22 cellular contexts compared by ENCODE assay signal in genomic region chr3:16113704-16114103, GRCh38.
DNase-seq lines count a peak whose midpoint lies in the region; ATAC-seq and TF ChIP-seq lines count a peak whose summit lies in the region.
"Had no signal": no experiment of that assay in that cellular context is flagged by ENCODE, and none has a peak within 500 bp of the region (broad histone marks: within the 10 kb centered on the region; RNA-seq: fewer than 3 reads in every experiment).

No MANE protein-coding gene starts in this region.

- no peaks in the 10 kb centered on the region for H3K36me3 ChIP-seq in thyroid gland
- H3K36me3 ChIP-seq: adrenal gland, prostate gland had no signal

- TF ChIP-seq CTCF in fibroblast of villous mesenchyme (IDR thresholded peaks at IDR 0.05; ENCODE audit: insufficient read depth, low read depth, low read length): no peak
- no peak for TF ChIP-seq CTCF in thyroid gland (IDR thresholded peaks at IDR 0.05)
- no peak for TF ChIP-seq CTCF in activated CD8-positive, alpha-beta T cell treated with anti-CD3 and anti-CD28 coated beads for 36 hours (IDR thresholded peaks at IDR 0.05)

- H3K4me3 ChIP-seq in fibroblast of villous mesenchyme (ENCODE audit: low read depth, low read length) (no peak overlapping the region), thyroid gland (replicated peaks in 1 of 3) (no peak overlapping the region)
- H3K4me3 ChIP-seq: adrenal gland, dorsolateral prefrontal cortex, GM23338, mucosa of descending colon, prostate gland had no signal

- CTCF ChIA-PET in activated naive CD4-positive, alpha-beta T cell treated with anti-CD3 and anti-CD28 coated beads for 36 hours (lab: Charles Lee): no interaction called here
- CTCF ChIA-PET in activated CD8-positive, alpha-beta T cell treated with anti-CD3 and anti-CD28 coated beads for 36 hours (lab: Charles Lee): no interaction called here

- H3K4me3 Mint-ChIP-seq in activated naive CD4-positive, alpha-beta T cell treated with anti-CD3 and anti-CD28 coated beads for 36 hours: no peak overlapping the region
- H3K4me3 Mint-ChIP-seq in activated T-cell treated with anti-CD3 and anti-CD28 coated beads, Interleukin-2, amount 50 U/mL, for 4 hours: no peak overlapping the region
- no peak overlapping the region for H3K4me3 Mint-ChIP-seq in activated T-cell treated with anti-CD3 and anti-CD28 coated beads, Interleukin-2, amount 50 U/mL, for 24 hours
- no peak overlapping the region for H3K4me3 Mint-ChIP-seq in activated CD8-positive, alpha-beta T cell treated with anti-CD3 and anti-CD28 coated beads for 36 hours
- H3K4me3 Mint-ChIP-seq: CD8-positive, alpha-beta T cell; GM23338; stimulated activated memory B cell treated with anti-CD40 and anti-IgM and Interleukin-4, amounts not matched to agents 10 μg/mL and 1 μg/mL and 100 μg/mL, for 72 hours had no signal

- WGBS in thyroid gland, 2 donors: 96 to 97% methylated on average over 3 of the region's 3 CpGs

- no peak for DNase-seq in activated naive CD4-positive, alpha-beta T cell treated with anti-CD3 and anti-CD28 coated beads, Interleukin-2, amount 50 U/mL, for 72 hours (ENCODE audit: low spot score in 2 of 2)
- DNase-seq in activated naive CD4-positive, alpha-beta T cell treated with anti-CD3 and anti-CD28 coated beads for 36 hours: no peak
- DNase-seq in amniotic epithelial cell (ENCODE audit: low read depth) (peak; percentile 93), fibroblast of villous mesenchyme (ENCODE audit: low read depth) (peak; percentile 52), thyroid gland (no peak)
- no peak for DNase-seq in activated T-cell treated with anti-CD3 and anti-CD28 coated beads, Interleukin-2, amount 50 U/mL, for 4 hours
- DNase-seq in activated T-cell treated with anti-CD3 and anti-CD28 coated beads, Interleukin-2, amount 50 U/mL, for 24 hours: no peak
- DNase-seq in activated CD8-positive, alpha-beta T cell treated with anti-CD3 and anti-CD28 coated beads for 36 hours: no peak
- DNase-seq: 8988T; activated CD4-positive, alpha-beta T cell treated with anti-CD3 and anti-CD28 coated beads for 1 hour; CD8-positive, alpha-beta T cell; dorsolateral prefrontal cortex; GF-D8; kidney; mucosa of descending colon; NCI-H146; NCI-H510A; stimulated activated CD4-positive, alpha-beta T cell treated with anti-CD3 and anti-CD28 coated beads, Interleukin-4, amount 100 ng/mL, for 4 hours had no signal

- no peaks in the 10 kb centered on the region for H3K27me3 Mint-ChIP-seq in activated naive CD4-positive, alpha-beta T cell treated with anti-CD3 and anti-CD28 coated beads for 36 hours (ENCODE audit: low read depth)
- H3K27me3 Mint-ChIP-seq in activated T-cell treated with anti-CD3 and anti-CD28 coated beads, Interleukin-2, amount 50 U/mL, for 4 hours (ENCODE audit: low read depth): peaks cover 4% of the 10 kb centered on the region
- H3K27me3 Mint-ChIP-seq in activated T-cell treated with anti-CD3 and anti-CD28 coated beads, Interleukin-2, amount 50 U/mL, for 24 hours: no peaks in the 10 kb centered on the region
- no peaks in the 10 kb centered on the region for H3K27me3 Mint-ChIP-seq in activated CD8-positive, alpha-beta T cell treated with anti-CD3 and anti-CD28 coated beads for 36 hours
- H3K27me3 Mint-ChIP-seq: stimulated activated memory B cell treated with anti-CD40 and anti-IgM and Interleukin-4, amounts not matched to agents 10 μg/mL and 1 μg/mL and 100 μg/mL, for 72 hours had no signal

- no peak overlapping the region for H3K27ac Mint-ChIP-seq in activated naive CD4-positive, alpha-beta T cell treated with anti-CD3 and anti-CD28 coated beads, Interleukin-2, amount 50 U/mL, for 72 hours
- H3K27ac Mint-ChIP-seq in activated naive CD4-positive, alpha-beta T cell treated with anti-CD3 and anti-CD28 coated beads for 36 hours: no peak overlapping the region
- no peak overlapping the region for H3K27ac Mint-ChIP-seq in activated T-cell treated with anti-CD3 and anti-CD28 coated beads, Interleukin-2, amount 50 U/mL, for 24 hours
- H3K27ac Mint-ChIP-seq in activated CD8-positive, alpha-beta T cell treated with anti-CD3 and anti-CD28 coated beads for 36 hours: no peak overlapping the region
- H3K27ac Mint-ChIP-seq: CD8-positive, alpha-beta T cell; GM23338; stimulated activated memory B cell treated with anti-CD40 and anti-IgM and Interleukin-4, amounts not matched to agents 10 μg/mL and 1 μg/mL and 100 μg/mL, for 72 hours had no signal

- no peaks in the 10 kb centered on the region for H3K9me3 ChIP-seq in thyroid gland
- H3K9me3 ChIP-seq: adrenal gland, mucosa of descending colon, prostate gland had no signal

- H3K27ac ChIP-seq in thyroid gland: peak overlapping the region; percentile 14 to 53 (median 24)
- H3K27ac ChIP-seq: prostate gland had no signal

- no peaks in the 10 kb centered on the region for H3K27me3 ChIP-seq in thyroid gland
- H3K27me3 ChIP-seq: adrenal gland, dorsolateral prefrontal cortex had no signal

- POLR2A ChIA-PET in activated CD8-positive, alpha-beta T cell treated with anti-CD3 and anti-CD28 coated beads for 36 hours (lab: Charles Lee): no interaction called here

- no peaks in the 10 kb centered on the region for H3K4me1 Mint-ChIP-seq in activated naive CD4-positive, alpha-beta T cell treated with anti-CD3 and anti-CD28 coated beads for 36 hours (ENCODE audit: low read depth)
- H3K4me1 Mint-ChIP-seq in activated T-cell treated with anti-CD3 and anti-CD28 coated beads, Interleukin-2, amount 50 U/mL, for 4 hours (ENCODE audit: low read depth): no peaks in the 10 kb centered on the region
- H3K4me1 Mint-ChIP-seq in activated T-cell treated with anti-CD3 and anti-CD28 coated beads, Interleukin-2, amount 50 U/mL, for 24 hours (ENCODE audit: low read depth): peaks cover 3% of the 10 kb centered on the region
- no peaks in the 10 kb centered on the region for H3K4me1 Mint-ChIP-seq in activated CD8-positive, alpha-beta T cell treated with anti-CD3 and anti-CD28 coated beads for 36 hours (ENCODE audit: low read depth)
- H3K4me1 Mint-ChIP-seq: GM23338; stimulated activated memory B cell treated with anti-CD40 and anti-IgM and Interleukin-4, amounts not matched to agents 10 μg/mL and 1 μg/mL and 100 μg/mL, for 72 hours had no signal

- H3K4me1 ChIP-seq in thyroid gland: peaks cover 0 to 6% of the 10 kb centered on the region in 2 donors
- H3K4me1 ChIP-seq: prostate gland had no signal

- TF ChIP-seq POLR2A in thyroid gland (IDR thresholded peaks at IDR 0.05): no peak

- intact Hi-C loops in activated naive CD4-positive, alpha-beta T cell treated with anti-CD3 and anti-CD28 coated beads for 36 hours (cut with micrococcal nuclease): no loop called here
- intact Hi-C loops in thyroid gland (cut with DNase I): no loop called here
- intact Hi-C loops in activated CD8-positive, alpha-beta T cell treated with anti-CD3 and anti-CD28 coated beads for 36 hours (cut with micrococcal nuclease): no loop called here

- H3K9me3 Mint-ChIP-seq in activated naive CD4-positive, alpha-beta T cell treated with anti-CD3 and anti-CD28 coated beads, Interleukin-2, amount 50 U/mL, for 72 hours: peaks cover 4 to 23% of the 10 kb centered on the region in 2 donors
- H3K9me3 Mint-ChIP-seq in activated naive CD4-positive, alpha-beta T cell treated with anti-CD3 and anti-CD28 coated beads for 36 hours: peaks cover 3% of the 10 kb centered on the region
- peaks cover 4% of the 10 kb centered on the region for H3K9me3 Mint-ChIP-seq in activated T-cell treated with anti-CD3 and anti-CD28 coated beads, Interleukin-2, amount 50 U/mL, for 4 hours
- H3K9me3 Mint-ChIP-seq in activated T-cell treated with anti-CD3 and anti-CD28 coated beads, Interleukin-2, amount 50 U/mL, for 24 hours: peaks cover 5% of the 10 kb centered on the region
- peaks cover 5% of the 10 kb centered on the region for H3K9me3 Mint-ChIP-seq in activated CD8-positive, alpha-beta T cell treated with anti-CD3 and anti-CD28 coated beads for 36 hours

- peak; percentile 31 to 72 for ATAC-seq in activated naive CD4-positive, alpha-beta T cell treated with anti-CD3 and anti-CD28 coated beads, Interleukin-2, amount 50 U/mL, for 72 hours
- no peak for ATAC-seq in activated T-cell treated with anti-CD3 and anti-CD28 coated beads, Interleukin-2, amount 50 U/mL, for 4 hours
- ATAC-seq in activated CD8-positive, alpha-beta T cell treated with anti-CD3 and anti-CD28 coated beads for 36 hours: no peak
- ATAC-seq: CD8-positive, alpha-beta T cell; GM23338; mucosa of descending colon; stimulated activated memory B cell treated with anti-CD40 and anti-IgM and Interleukin-4, amounts not matched to agents 10 μg/mL and 1 μg/mL and 100 μg/mL, for 72 hours had no signal

- H3K36me3 Mint-ChIP-seq in activated naive CD4-positive, alpha-beta T cell treated with anti-CD3 and anti-CD28 coated beads, Interleukin-2, amount 50 U/mL, for 72 hours: peaks cover 0 to 12% of the 10 kb centered on the region in 2 donors
- H3K36me3 Mint-ChIP-seq in activated naive CD4-positive, alpha-beta T cell treated with anti-CD3 and anti-CD28 coated beads for 36 hours (ENCODE audit: low read depth): peaks cover 1% of the 10 kb centered on the region
- no peaks in the 10 kb centered on the region for H3K36me3 Mint-ChIP-seq in activated T-cell treated with anti-CD3 and anti-CD28 coated beads, Interleukin-2, amount 50 U/mL, for 4 hours (ENCODE audit: insufficient read depth)
- no peaks in the 10 kb centered on the region for H3K36me3 Mint-ChIP-seq in activated T-cell treated with anti-CD3 and anti-CD28 coated beads, Interleukin-2, amount 50 U/mL, for 24 hours (ENCODE audit: low read depth)
- no peaks in the 10 kb centered on the region for H3K36me3 Mint-ChIP-seq in activated CD8-positive, alpha-beta T cell treated with anti-CD3 and anti-CD28 coated beads for 36 hours (ENCODE audit: low read depth)
- H3K36me3 Mint-ChIP-seq: CD8-positive, alpha-beta T cell; stimulated activated memory B cell treated with anti-CD40 and anti-IgM and Interleukin-4, amounts not matched to agents 10 μg/mL and 1 μg/mL and 100 μg/mL, for 72 hours had no signal

Comparison
In these comparisons a context has a peak if more than half of its experiments do, and no peak if none do; other contexts are left out.
1. ATAC-seq: peak in activated naive CD4-positive, alpha-beta T cell treated with anti-CD3 and anti-CD28 coated beads, Interleukin-2, amount 50 U/mL, for 72 hours (2 of 2); none in activated T-cell treated with anti-CD3 and anti-CD28 coated beads, Interleukin-2, amount 50 U/mL, for 4 hours (0 of 2) and activated CD8-positive, alpha-beta T cell treated with anti-CD3 and anti-CD28 coated beads for 36 hours (single experiment).
2. DNase-seq: peak in amniotic epithelial cell (single experiment) and fibroblast of villous mesenchyme (single experiment); none in activated naive CD4-positive, alpha-beta T cell treated with anti-CD3 and anti-CD28 coated beads, Interleukin-2, amount 50 U/mL, for 72 hours (0 of 2), activated naive CD4-positive, alpha-beta T cell treated with anti-CD3 and anti-CD28 coated beads for 36 hours (single experiment), thyroid gland (0 of 2), activated T-cell treated with anti-CD3 and anti-CD28 coated beads, Interleukin-2, amount 50 U/mL, for 4 hours (single experiment), activated T-cell treated with anti-CD3 and anti-CD28 coated beads, Interleukin-2, amount 50 U/mL, for 24 hours (single experiment) and activated CD8-positive, alpha-beta T cell treated with anti-CD3 and anti-CD28 coated beads for 36 hours (single experiment).